ENCODE assay signal across 8 cellular contexts in the genomic region with DNA sequence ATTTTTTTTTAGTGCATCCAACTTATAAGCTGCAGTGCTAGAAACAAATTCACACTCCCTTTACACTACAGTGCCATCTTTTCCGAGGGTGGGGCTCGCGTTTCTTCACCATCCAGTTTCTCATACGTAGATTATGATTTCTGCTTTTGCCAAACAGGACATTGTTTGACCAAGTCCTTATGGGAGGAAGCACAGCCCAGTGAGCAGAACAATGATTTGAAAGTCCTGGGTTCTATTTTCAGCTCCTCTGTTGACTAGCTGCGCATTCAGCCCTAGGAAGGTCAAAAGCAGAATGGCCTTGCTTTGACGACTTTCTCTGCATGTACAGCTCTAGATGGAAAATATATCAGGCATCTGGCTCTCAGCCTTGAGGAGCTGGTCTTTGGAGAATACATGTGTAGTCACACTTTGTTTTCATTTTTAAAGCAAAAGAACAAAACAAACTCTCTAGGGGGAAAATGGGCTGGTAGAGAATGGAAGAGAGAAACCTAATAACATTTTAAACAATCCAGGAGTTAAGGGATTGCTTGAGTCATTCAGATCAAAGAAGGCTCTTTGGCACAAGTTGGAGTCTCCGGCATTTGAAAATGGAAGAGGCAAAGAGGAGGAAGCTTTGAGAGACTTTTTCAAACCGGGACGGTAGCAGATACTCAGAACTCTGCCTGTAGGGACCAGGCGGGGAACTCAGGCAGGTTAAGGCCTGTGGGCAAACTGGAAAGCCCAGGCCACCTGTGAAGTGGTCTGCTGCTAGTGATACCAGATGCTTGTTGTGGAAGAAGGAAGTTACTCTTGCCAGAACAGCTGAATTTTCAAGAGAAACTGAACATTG.
DNase-seq lines count a peak whose midpoint lies in the region; ATAC-seq and TF ChIP-seq lines count a peak whose summit lies in the region.

No MANE protein-coding gene starts in this region.

- H3K27me3 Mint-ChIP-seq in central memory CD8-positive, alpha-beta T cell = peaks cover 13% of the 10 kb centered on the region
- no peaks in the 10 kb centered on the region for H3K27me3 Mint-ChIP-seq in mesothelial cell of epicardium (ENCODE audit: low read depth)

- no peak for TF ChIP-seq POLR2A in spleen (IDR thresholded peaks at IDR 0.05)

- no peak overlapping the region for H3K4me3 Mint-ChIP-seq in central memory CD8-positive, alpha-beta T cell
- H3K4me3 Mint-ChIP-seq in mesothelial cell of epicardium = no peak overlapping the region

- 33 to 40% (median 37%) methylated on average over 10 of the region's 10 CpGs for WGBS in spleen, 5 donors

- no peak overlapping the region for H3K4me3 ChIP-seq in spleen

- peaks cover 26 to 69% (median 50%) of the 10 kb centered on the region in 6 donors for H3K4me1 ChIP-seq in spleen

- H3K36me3 ChIP-seq in spleen = no peaks in the 10 kb centered on the region

- H3K4me1 Mint-ChIP-seq in central memory CD8-positive, alpha-beta T cell = peaks cover 7% of the 10 kb centered on the region
- peaks cover 9% of the 10 kb centered on the region for H3K4me1 Mint-ChIP-seq in mesothelial cell of epicardium

- no peaks in the 10 kb centered on the region for H3K36me3 Mint-ChIP-seq in central memory CD8-positive, alpha-beta T cell (ENCODE audit: insufficient read depth)
- H3K36me3 Mint-ChIP-seq in mesothelial cell of epicardium = no peaks in the 10 kb centered on the region

- H3K9me3 ChIP-seq in spleen = no peaks in the 10 kb centered on the region

- no peaks in the 10 kb centered on the region for H3K9me3 Mint-ChIP-seq in central memory CD8-positive, alpha-beta T cell
- H3K9me3 Mint-ChIP-seq in mesothelial cell of epicardium = peaks cover 6% of the 10 kb centered on the region

- peak overlapping the region; percentile 78 to 95 (median 87) for H3K27ac ChIP-seq in spleen

- ATAC-seq in GM19328 (IDR thresholded peaks at IDR 0.05; ENCODE audit: unreplicated experiment) (peak; percentile 74), HG03060 (IDR thresholded peaks at IDR 0.05; ENCODE audit: low read depth, unreplicated experiment) (peak; percentile 77)
- peak; percentile 28 for ATAC-seq in central memory CD8-positive, alpha-beta T cell (replicated peaks; ENCODE audit: extremely low read depth, poor library complexity, severe bottlenecking)

- no peaks in the 10 kb centered on the region for H3K27me3 ChIP-seq in spleen (replicated peaks in 1 of 7)

- intact Hi-C loops in spleen (cut with DNase I; ENCODE audit: low total_unique reads) = loop anchor here (10.0 kb wide), 1 partner anchor 119 kb away; no protein-coding TSS in a partner anchor

- TF ChIP-seq CTCF in spleen (IDR thresholded peaks at IDR 0.05 in 8 of 11, conservative IDR thresholded peaks at IDR 0.05 in 3 of 11) (no peak), mesothelial cell of epicardium (IDR thresholded peaks at IDR 0.05; ENCODE audit: unreplicated experiment) (no peak)

- H3K27ac Mint-ChIP-seq in central memory CD8-positive, alpha-beta T cell (ENCODE audit: low read depth) = peak overlapping the region; percentile 42
- H3K27ac Mint-ChIP-seq in mesothelial cell of epicardium = no peak overlapping the region

- no peak for DNase-seq in central memory CD8-positive, alpha-beta T cell (ENCODE audit: low spot score in 2 of 2)
- DNase-seq in spleen (peak; percentile 84), medulla oblongata (ENCODE audit: extremely low spot score) (no peak), NCI-H510A (lab: John Stamatoyannopoulos, UW) (no peak), mesothelial cell of epicardium (ENCODE audit: low spot score in 2 of 2, unreplicated experiment in 2 of 2) (no peak), NCI-H446 (lab: John Stamatoyannopoulos, UW) (no peak)
